In genomic region chr3:18234717-18235335, GRCh38 we compare ENCODE assay signal across 12 cellular contexts.
DNase-seq lines count a peak whose midpoint lies in the region; TF ChIP-seq lines count a peak whose summit lies in the region.
"Had no signal": no experiment of that assay in that cellular context is flagged by ENCODE, and none has a peak within 500 bp of the region (broad histone marks: within the 10 kb centered on the region; RNA-seq: fewer than 3 reads in every experiment).

No MANE protein-coding gene starts in this region.

- POLR2A ChIA-PET in PC-9 (lab: Charles Lee; ENCODE audit: unreplicated experiment), result interaction anchor here (0.5 kb wide), 1 partner anchor 68 kb away, joined by 4 read pairs; no protein-coding TSS in a partner anchor
- POLR2A ChIA-PET in A673 (lab: Charles Lee; ENCODE audit: low non-redundant PET), result no interaction called here

- H3K9ac ChIP-seq in smooth muscle cell (ENCODE audit: low read depth), result no peak overlapping the region

- no peaks in the 10 kb centered on the region for H4K20me1 ChIP-seq in PC-9 (ENCODE audit: insufficient read depth)
- H4K20me1 ChIP-seq in smooth muscle cell (ENCODE audit: low read depth), result no peaks in the 10 kb centered on the region

- no peak overlapping the region for H3K4me2 ChIP-seq in PC-9
- H3K4me2 ChIP-seq in smooth muscle cell, result peak overlapping the region; percentile 75

- TF ChIP-seq CTCF in PC-9 (conservative IDR thresholded peaks at IDR 0.05) (no peak), cardiac muscle cell (IDR thresholded peaks at IDR 0.05; ENCODE audit: low read depth, low read length) (no peak), smooth muscle cell (IDR thresholded peaks at IDR 0.05; ENCODE audit: borderline replicate concordance, insufficient read depth, poor library complexity, severe bottlenecking) (no peak), A673 (conservative IDR thresholded peaks at IDR 0.05; ENCODE audit: low read depth, low read length) (no peak)

- H3K4me1 ChIP-seq in PC-9 (replicated peaks; ENCODE audit: insufficient read depth) (peaks cover 28% of the 10 kb centered on the region), cardiac muscle cell (ENCODE audit: low read depth) (peaks cover 23% of the 10 kb centered on the region), smooth muscle cell (ENCODE audit: low read depth) (peaks cover 25% of the 10 kb centered on the region), A673 (ENCODE audit: insufficient read depth, low read length, poor library complexity, severe bottlenecking) (no peaks in the 10 kb centered on the region)
- H3K4me1 ChIP-seq: stomach had no signal

- no peaks in the 10 kb centered on the region for H3K27me3 ChIP-seq in PC-9 (ENCODE audit: insufficient read depth, low read depth)
- H3K27me3 ChIP-seq in cardiac muscle cell, result no peaks in the 10 kb centered on the region
- no peaks in the 10 kb centered on the region for H3K27me3 ChIP-seq in smooth muscle cell (ENCODE audit: low read depth)
- H3K27me3 ChIP-seq in A673 (replicated peaks; ENCODE audit: insufficient read depth, low read depth, low read length, poor library complexity), result peaks cover 9% of the 10 kb centered on the region
- H3K27me3 ChIP-seq: stomach had no signal

- H2AFZ ChIP-seq in PC-9, result no peak overlapping the region
- H2AFZ ChIP-seq in smooth muscle cell (ENCODE audit: low read depth), result no peak overlapping the region

- H3K9me2 ChIP-seq in PC-9 (ENCODE audit: insufficient read depth), result no peaks in the 10 kb centered on the region

- CTCF ChIA-PET in PC-9 (lab: Charles Lee) (no interaction called here), A673 (lab: Charles Lee) (no interaction called here)

- H3K27ac ChIP-seq in PC-9, result no peak overlapping the region
- H3K27ac ChIP-seq in cardiac muscle cell, result peak overlapping the region; percentile 82
- no peak overlapping the region for H3K27ac ChIP-seq in smooth muscle cell (ENCODE audit: low read depth)
- H3K27ac ChIP-seq in A673 (ENCODE audit: low read depth, low read length, poor library complexity, severe bottlenecking), result no peak overlapping the region
- H3K27ac ChIP-seq: stomach had no signal

- no peaks in the 10 kb centered on the region for H3K79me2 ChIP-seq in PC-9 (ENCODE audit: low read depth)
- no peaks in the 10 kb centered on the region for H3K79me2 ChIP-seq in smooth muscle cell (ENCODE audit: low read depth)

- BruUV-seq in PC-9 (replicated peaks; lab: Mats Ljungman, UMichigan), result no TSS peak
- no TSS peak for BruUV-seq in A673 (replicated peaks; lab: Mats Ljungman, UMichigan)

- H3K9me3 ChIP-seq in PC-9 (ENCODE audit: insufficient read depth, low read depth) (peaks cover 7% of the 10 kb centered on the region; the same call in 1 of the 2 replicates), cardiac muscle cell (ENCODE audit: low read depth) (no peaks in the 10 kb centered on the region), smooth muscle cell (replicated peaks; ENCODE audit: low read depth) (no peaks in the 10 kb centered on the region), A673 (ENCODE audit: low read depth, low read length, poor library complexity, severe bottlenecking) (no peaks in the 10 kb centered on the region)
- H3K9me3 ChIP-seq: stomach had no signal

- WGBS in smooth muscle cell (ENCODE audit: low lambda C conversion rate), result 27% methylated on average over 4 of the region's 4 CpGs

- peaks cover 9% of the 10 kb centered on the region; the same call in 1 of the 2 replicates for H3F3A ChIP-seq in PC-9 (ENCODE audit: insufficient read depth, low read depth)
- H3F3A ChIP-seq in smooth muscle cell (ENCODE audit: low read depth), result peaks cover 3% of the 10 kb centered on the region

- intact Hi-C loops in PC-9 (cut with micrococcal nuclease; ENCODE audit: unreplicated experiment) (loop anchor here (1.0 kb wide), 1 partner anchor 60 kb away; no protein-coding TSS in a partner anchor), A673 (cut with micrococcal nuclease; ENCODE audit: unreplicated experiment) (no loop called here)

- no peak overlapping the region for H3K4me3 ChIP-seq in PC-9
- H3K4me3 ChIP-seq in cardiac muscle cell, result no peak overlapping the region
- no peak overlapping the region for H3K4me3 ChIP-seq in smooth muscle cell
- no peak overlapping the region for H3K4me3 ChIP-seq in A673 (ENCODE audit: low read depth, low read length, poor library complexity, severe bottlenecking)
- H3K4me3 ChIP-seq: stomach had no signal

- DNase-seq in NCI-H82 (lab: John Stamatoyannopoulos, UW), result peak; percentile 26
- DNase-seq in NCI-H82 treated with DMSO at 0.1 percent for 48 hours (lab: John Stamatoyannopoulos, UW; ENCODE audit: unreplicated experiment), result no peak
- DNase-seq in PC-9, result peak; percentile 32 to 72
- DNase-seq in cardiac muscle cell (ENCODE audit: low read depth in 1 of 2, low spot score in 1 of 2), result peak; percentile 21 to 40
- no peak for DNase-seq in smooth muscle cell (lab: John Stamatoyannopoulos, UW; ENCODE audit: unreplicated experiment)
- DNase-seq in A673 (ENCODE audit: low spot score), result no peak
- no peak for DNase-seq in AG20443 (ENCODE audit: low spot score)
- DNase-seq in iPS-NIHi11 (ENCODE audit: low spot score), result no peak
- DNase-seq: CD4-positive, alpha-beta memory T cell; mesenchymal stem cell; NCI-H446; stomach had no signal

- H3K36me3 ChIP-seq in PC-9 (ENCODE audit: low read depth) (no peaks in the 10 kb centered on the region), cardiac muscle cell (no peaks in the 10 kb centered on the region), smooth muscle cell (ENCODE audit: low read depth) (no peaks in the 10 kb centered on the region), A673 (ENCODE audit: insufficient read depth, low read length, poor library complexity, severe bottlenecking) (no peaks in the 10 kb centered on the region)
- H3K36me3 ChIP-seq: stomach had no signal

Comparison
In these comparisons a context has a peak if more than half of its experiments do, and no peak if none do; other contexts are left out.
1. DNase-seq: peak in NCI-H82 (single experiment), PC-9 (2 of 2) and cardiac muscle cell (2 of 2); none in NCI-H82 treated with DMSO at 0.1 percent for 48 hours (single experiment), smooth muscle cell (single experiment), A673 (single experiment), AG20443 (single experiment) and iPS-NIHi11 (single experiment).